ENCODE assay signal across 1 cellular context in the genomic region with DNA sequence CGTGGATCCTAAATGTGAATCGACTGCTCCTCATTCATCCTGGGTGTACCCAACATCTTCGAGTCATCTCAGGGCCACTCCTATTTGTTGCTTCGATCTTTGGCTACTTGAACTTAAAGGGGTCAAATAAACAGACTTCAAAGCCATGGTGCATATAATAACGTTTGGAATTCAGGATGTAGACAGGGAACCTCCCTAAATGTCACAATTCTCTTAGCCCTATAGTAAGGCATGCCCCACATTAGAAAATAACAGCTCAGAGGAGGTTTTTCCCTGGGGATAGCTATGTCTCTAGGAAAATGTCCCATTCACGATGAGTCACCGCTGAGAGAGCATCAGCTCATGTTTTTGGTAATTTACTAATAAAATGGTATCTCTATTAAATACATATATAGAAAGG.
TF ChIP-seq lines count a peak whose summit lies in the region.

No MANE protein-coding gene starts in this region.

TF ChIP-seq in HCT116, 20 proteins besides CTCF, POLR2A, EP300 and RAD21 (continued from another document):
- no peak for TF ChIP-seq SP1 (IDR thresholded peaks at IDR 0.05; ENCODE audit: low read depth)
- no peak for TF ChIP-seq ELF1 (IDR thresholded peaks at IDR 0.05; ENCODE audit: borderline replicate concordance, low read depth)
